Comparison of ENCODE assay signal across 20 cellular contexts in the genomic region with DNA sequence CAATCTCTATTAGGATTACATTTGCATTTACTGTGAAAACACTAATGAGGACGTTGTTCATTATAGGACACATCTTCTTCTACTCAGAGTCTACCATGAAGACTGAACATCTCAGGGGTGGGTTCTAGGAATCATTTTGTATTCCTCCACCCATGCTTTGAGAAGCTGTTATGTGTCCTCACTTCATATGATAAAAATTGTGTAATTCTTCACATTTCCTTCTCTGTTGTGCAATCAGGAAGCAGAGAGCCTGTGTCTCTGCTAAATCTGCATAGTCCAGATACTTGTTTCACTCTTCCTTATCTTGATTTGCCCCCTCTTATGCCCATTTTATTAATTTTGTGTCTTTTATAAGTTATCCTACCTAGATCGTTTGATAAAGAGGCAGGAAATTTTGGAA.
DNase-seq lines count a peak whose midpoint lies in the region; ATAC-seq, FAIRE-seq and TF ChIP-seq lines count a peak whose summit lies in the region.
"Had no signal": no experiment of that assay in that cellular context is flagged by ENCODE, and none has a peak within 500 bp of the region (broad histone marks: within the 10 kb centered on the region; RNA-seq: fewer than 3 reads in every experiment).

No MANE protein-coding gene starts in this region.

- ATAC-seq in K562 = no peak
- ATAC-seq in left lung = peak; percentile 50
- no peak for ATAC-seq in activated CD4-positive, CD25-positive, alpha-beta regulatory T cell treated with anti-CD3 and anti-CD28 coated beads, Interleukin-2, amount 50 U/mL, for 24 hours
- ATAC-seq in GM18502 (IDR thresholded peaks at IDR 0.05; ENCODE audit: poor library complexity, unreplicated experiment) = no peak
- ATAC-seq: CD8-positive, alpha-beta T cell; T-helper 17 cell had no signal

- 0% methylated on average over 2 of the region's 2 CpGs for WGBS in K562 (ENCODE audit: insufficient coverage, low coverage, missing lambda C conversion rate)

- no peak overlapping the region for H3K9ac ChIP-seq in K562 (ENCODE audit: insufficient read depth in 1 of 2, low read depth in 2 of 2, low read length in 2 of 2)

- H3K36me3 ChIP-seq in A673 (ENCODE audit: insufficient read depth, low read length, poor library complexity, severe bottlenecking) (no peaks in the 10 kb centered on the region), K562 (ENCODE audit: control insufficient read depth, insufficient read depth, low read length) (no peaks in the 10 kb centered on the region), left lung (no peaks in the 10 kb centered on the region)
- H3K36me3 ChIP-seq: tibial nerve had no signal

- CTCF ChIA-PET in A673 (lab: Charles Lee) = no interaction called here
- CTCF ChIA-PET in K562 (lab: Yijun Ruan, JAX; ENCODE audit: low intra/inter-chr PET ratio) = no interaction called here

- no peak overlapping the region for H3K4me2 ChIP-seq in K562 (ENCODE audit: insufficient read depth, low read length)

- TF ChIP-seq CTCF in A673 (conservative IDR thresholded peaks at IDR 0.05; ENCODE audit: low read depth, low read length) = no peak
- no peak for TF ChIP-seq CTCF in NB4 (IDR thresholded peaks at IDR 0.05; ENCODE audit: low read depth, low read length)
- no peak for TF ChIP-seq CTCF in K562 (IDR thresholded peaks at IDR 0.05 in 2 of 3, conservative IDR thresholded peaks at IDR 0.05 in 1 of 3; ENCODE audit: insufficient read depth in 2 of 3, low read depth in 1 of 3, low read length in 3 of 3)
- TF ChIP-seq CTCF in left lung (IDR thresholded peaks at IDR 0.05) = no peak
- TF ChIP-seq CTCF in osteocyte (IDR thresholded peaks at IDR 0.05) = no peak

- POLR2A ChIA-PET in A673 (lab: Charles Lee; ENCODE audit: low non-redundant PET) (no interaction called here), K562 (lab: Yijun Ruan, JAX) (interaction anchor here (0.6 to 0.7 kb wide), 3 partner anchors 168 to 390 kb away, joined by 3 read pairs; no protein-coding TSS in a partner anchor)

- no peak overlapping the region for H2AFZ ChIP-seq in K562 (ENCODE audit: low read depth, low read length)

- H3K4me1 Mint-ChIP-seq in osteocyte (ENCODE audit: unreplicated experiment) = no peaks in the 10 kb centered on the region

- H3K4me3 Mint-ChIP-seq in osteocyte (ENCODE audit: unreplicated experiment) = no peak overlapping the region
- H3K4me3 Mint-ChIP-seq: activated naive CD8-positive, alpha-beta T cell; CD8-positive, alpha-beta T cell; T-helper 17 cell had no signal

- intact Hi-C loops in A673 (cut with micrococcal nuclease; ENCODE audit: unreplicated experiment) (no loop called here), K562 (cut with micrococcal nuclease) (no loop called here), left lung (cut with DNase I) (no loop called here)

- peaks cover 13% of the 10 kb centered on the region for H3K27me3 Mint-ChIP-seq in osteocyte (ENCODE audit: unreplicated experiment)
- H3K27me3 Mint-ChIP-seq: activated naive CD8-positive, alpha-beta T cell; T-helper 17 cell had no signal

- peak; percentile 44 for DNase-seq in A673 (ENCODE audit: low spot score)
- peak; percentile 71 for DNase-seq in NB4 (ENCODE audit: low read depth)
- DNase-seq in K562 (ENCODE audit: extremely low read depth in 1 of 4, low spot score in 3 of 4) = no peak
- no peak for DNase-seq in left lung
- DNase-seq in osteocyte (ENCODE audit: extremely low spot score, unreplicated experiment) = no peak
- no peak for DNase-seq in frontal cortex (ENCODE audit: low spot score in 2 of 2)
- DNase-seq: activated CD4-positive, alpha-beta T cell treated with anti-CD3 and anti-CD28 coated beads for 48 hours; CD8-positive, alpha-beta T cell; effector memory CD4-positive, alpha-beta T cell; foreskin fibroblast; mesendoderm; NCI-H748 treated with DMSO at 0.1 percent for 48 hours; nucleus accumbens; RPMI8226; stimulated activated CD4-positive, alpha-beta T cell treated with anti-CD3 and anti-CD28 coated beads, Interleukin-4, amount 100 ng/mL, for 4 hours; T-helper 17 cell had no signal

- H3K27me3 ChIP-seq in A673 (replicated peaks; ENCODE audit: insufficient read depth, low read depth, low read length, poor library complexity) (no peaks in the 10 kb centered on the region), K562 (ENCODE audit: control insufficient read depth in 2 of 2, insufficient read depth in 2 of 2, low read length in 2 of 2) (peaks cover 3 to 9% of the 10 kb centered on the region in 2 experiments; a peak in 3 of 5 replicates), left lung (no peaks in the 10 kb centered on the region)
- H3K27me3 ChIP-seq: tibial nerve had no signal

- BruUV-seq in A673 (replicated peaks; lab: Mats Ljungman, UMichigan) (no TSS peak), K562 (replicated peaks; lab: Mats Ljungman, UMichigan) (no TSS peak)

- no peaks in the 10 kb centered on the region for H3K9me3 Mint-ChIP-seq in osteocyte (ENCODE audit: unreplicated experiment)

- H3K4me3 ChIP-seq in A673 (ENCODE audit: low read depth, low read length, poor library complexity, severe bottlenecking) (no peak overlapping the region), NB4 (ENCODE audit: low read depth, low read length) (no peak overlapping the region), K562 (no peak overlapping the region), left lung (no peak overlapping the region)
- H3K4me3 ChIP-seq: tibial nerve had no signal

- no peak overlapping the region for H3K27ac Mint-ChIP-seq in osteocyte (ENCODE audit: unreplicated experiment)
- H3K27ac Mint-ChIP-seq: activated naive CD8-positive, alpha-beta T cell; CD8-positive, alpha-beta T cell; T-helper 17 cell had no signal

- no peaks in the 10 kb centered on the region for H4K20me1 ChIP-seq in K562 (replicated peaks; ENCODE audit: control insufficient read depth, insufficient read depth, low read length)

- TF ChIP-seq EP300 in K562 (IDR thresholded peaks at IDR 0.05; ENCODE audit: low read length) = no peak

- H3K4me1 ChIP-seq in A673 (ENCODE audit: insufficient read depth, low read length, poor library complexity, severe bottlenecking) = peaks cover 21% of the 10 kb centered on the region
- no peaks in the 10 kb centered on the region; a peak in 2 of 5 replicates for H3K4me1 ChIP-seq in K562 (replicated peaks in 1 of 2; ENCODE audit: control insufficient read depth in 2 of 2, insufficient read depth in 2 of 2, low read length in 2 of 2)
- peaks cover 0 to 6% of the 10 kb centered on the region in 2 donors for H3K4me1 ChIP-seq in left lung

- no peaks in the 10 kb centered on the region for H3K79me2 ChIP-seq in K562 (ENCODE audit: control insufficient read depth, insufficient read depth, low read length)

- H3K9me3 ChIP-seq in A673 (ENCODE audit: low read depth, low read length, poor library complexity, severe bottlenecking) (no peaks in the 10 kb centered on the region), K562 (replicated peaks; ENCODE audit: control insufficient read depth, insufficient read depth, low read depth, low read length) (no peaks in the 10 kb centered on the region), left lung (no peaks in the 10 kb centered on the region)
- H3K9me3 ChIP-seq: tibial nerve had no signal

- in situ Hi-C loops in K562 (cut with MboI) = no loop called here

- TF ChIP-seq RAD21 in K562 (CRISPR knock-in tag; conservative IDR thresholded peaks at IDR 0.05 in 1 of 2, IDR thresholded peaks at IDR 0.05 in 1 of 2) = no peak

- H3K36me3 Mint-ChIP-seq in osteocyte (ENCODE audit: unreplicated experiment) = no peaks in the 10 kb centered on the region
- H3K36me3 Mint-ChIP-seq: CD8-positive, alpha-beta T cell had no signal

- TF ChIP-seq POLR2A in NB4 (IDR thresholded peaks at IDR 0.05; ENCODE audit: extremely low read depth, insufficient read length) (no peak), K562 (conservative IDR thresholded peaks at IDR 0.05) (no peak)

- FAIRE-seq in K562 (lab: Jason Lieb, UNC) (peak; percentile 6), frontal cortex (lab: Jason Lieb, UNC) (no peak)

- H3K9me1 ChIP-seq in K562 (ENCODE audit: control insufficient read depth, insufficient read depth, low read length) = no peaks in the 10 kb centered on the region

- H3K27ac ChIP-seq in A673 (ENCODE audit: low read depth, low read length, poor library complexity, severe bottlenecking) = no peak overlapping the region
- H3K27ac ChIP-seq in K562 (ENCODE audit: extremely low read depth, low read depth, low read length) = no peak overlapping the region
- H3K27ac ChIP-seq in left lung = no peak overlapping the region

TF ChIP-seq in K562, 482 proteins besides CTCF, POLR2A, EP300 and RAD21:
- TF ChIP-seq CEBPB (tag; IDR thresholded peaks at IDR 0.05) (peak; percentile 88), CBFA2T3 (IDR thresholded peaks at IDR 0.05) (no peak), MAFF (IDR thresholded peaks at IDR 0.05; ENCODE audit: low read length) (no peak), PBX2 (CRISPR knock-in tag; IDR thresholded peaks at IDR 0.05; ENCODE audit: low read depth) (no peak), PBX2 (tag; conservative IDR thresholded peaks at IDR 0.05; ENCODE audit: low read depth) (no peak), CEBPG (CRISPR knock-in tag; IDR thresholded peaks at IDR 0.05) (no peak), CEBPG (tag; conservative IDR thresholded peaks at IDR 0.05 in 1 of 2, IDR thresholded peaks at IDR 0.05 in 1 of 2) (peak; percentile 69 to 91)

Comparison
In these comparisons a context has a peak if more than half of its experiments do, and no peak if none do; other contexts are left out.
1. DNase-seq: peak in A673 (single experiment) and NB4 (single experiment); none in K562 (0 of 4), left lung (0 of 2), osteocyte (single experiment) and frontal cortex (0 of 2).